26 cellular contexts compared by ENCODE assay signal in genomic region chr5:168808217-168808616, GRCh38.
"Had no signal": no experiment of that assay in that cellular context is flagged by ENCODE, and none has a peak within 500 bp of the region (broad histone marks: within the 10 kb centered on the region; RNA-seq: fewer than 3 reads in every experiment).

No MANE protein-coding gene starts in this region.

- H3K4me1 Mint-ChIP-seq: activated CD4-positive, alpha-beta T cell treated with anti-CD3 and anti-CD28 coated beads, Interleukin-2, amount 10 ng/mL, durations not matched to agents 24 days and 14 days; activated naive CD4-positive, alpha-beta T cell treated with anti-CD3 and anti-CD28 coated beads, Interleukin-2, amount 50 U/mL, for 24 hours; activated naive CD8-positive, alpha-beta T cell treated with anti-CD3 and anti-CD28 coated beads, Interleukin-2, amount 10 ng/mL, durations not matched to agents 7 days and 5 days had no signal

- H3K4me3 Mint-ChIP-seq: activated CD4-positive, alpha-beta T cell treated with anti-CD3 and anti-CD28 coated beads, Interleukin-2, amount 10 ng/mL, durations not matched to agents 24 days and 14 days; activated CD8-positive, alpha-beta T cell treated with anti-CD3 and anti-CD28 coated beads, Interleukin-2, amount 10 ng/mL, durations not matched to agents 7 days and 5 days; activated naive CD4-positive, alpha-beta T cell treated with anti-CD3 and anti-CD28 coated beads, Interleukin-2, amount 50 U/mL, for 24 hours; activated naive CD8-positive, alpha-beta T cell treated with anti-CD3 and anti-CD28 coated beads, Interleukin-2, amount 10 ng/mL, durations not matched to agents 7 days and 5 days; activated T-cell treated with anti-CD3 and anti-CD28 coated beads, Interleukin-2, amount 50 U/mL, for 24 hours had no signal

- H3K9me3 ChIP-seq: ascending aorta, colonic mucosa, SJCRH30 had no signal

- H3K4me3 ChIP-seq: ascending aorta, colonic mucosa, SJCRH30, SK-N-MC had no signal

- FAIRE-seq: TTC549 had no signal

- DNase-seq: activated CD4-positive, alpha-beta T cell treated with anti-CD3 and anti-CD28 coated beads, Interleukin-2, amount 10 ng/mL, durations not matched to agents 24 days and 14 days; activated CD4-positive, alpha-beta T cell treated with anti-CD3 and anti-CD28 coated beads, Interleukin-2, amount 50 U/mL, for 4 hours; activated CD8-positive, alpha-beta T cell treated with anti-CD3 and anti-CD28 coated beads, Interleukin-2, amount 10 ng/mL, durations not matched to agents 7 days and 5 days; activated gamma-delta T cell; activated naive CD4-positive, alpha-beta T cell treated with Interleukin-2 at 50 U/mL for 16 hours; activated naive CD8-positive, alpha-beta T cell treated with anti-CD3 and anti-CD28 coated beads, Interleukin-2, amount 10 ng/mL, durations not matched to agents 7 days and 5 days; activated T-cell treated with anti-CD3 and anti-CD28 coated beads, Interleukin-2, amount 50 U/mL, for 24 hours; amygdala; brain microvascular endothelial cell; central memory CD4-positive, alpha-beta T cell; colonic mucosa; NCI-H1105; NCI-H1417 treated with DMSO at 0.1 percent for 48 hours; NCI-H187 treated with DMSO at 0.1 percent for 48 hours; NCI-H2081; NCI-H345; NCI-H524 treated with DMSO at 0.1 percent for 48 hours; SHP77; SJCRH30; T1000 had no signal

- H3K36me3 ChIP-seq: brain microvascular endothelial cell, colonic mucosa, SJCRH30 had no signal

- H3K27ac ChIP-seq: brain microvascular endothelial cell, colonic mucosa, SJCRH30, SK-N-MC had no signal

- H3K27ac Mint-ChIP-seq: activated CD4-positive, alpha-beta T cell treated with anti-CD3 and anti-CD28 coated beads, Interleukin-2, amount 10 ng/mL, durations not matched to agents 24 days and 14 days; activated CD8-positive, alpha-beta T cell treated with anti-CD3 and anti-CD28 coated beads, Interleukin-2, amount 10 ng/mL, durations not matched to agents 7 days and 5 days; activated naive CD4-positive, alpha-beta T cell treated with anti-CD3 and anti-CD28 coated beads, Interleukin-2, amount 50 U/mL, for 24 hours; activated naive CD8-positive, alpha-beta T cell treated with anti-CD3 and anti-CD28 coated beads, Interleukin-2, amount 10 ng/mL, durations not matched to agents 7 days and 5 days; activated T-cell treated with anti-CD3 and anti-CD28 coated beads, Interleukin-2, amount 50 U/mL, for 24 hours; activated T-helper 2 cell treated with anti-CD3 and anti-CD28 coated beads, Interferon-gamma antibody, Interleukin-2, Interleukin-4, amounts not matched to agents 10 μg/mL and 5 μg/mL and 100 μg/mL, durations not matched to agents 14 hours and 24 hours and 36 hours had no signal

- H3K9me3 Mint-ChIP-seq: activated CD4-positive, alpha-beta T cell treated with anti-CD3 and anti-CD28 coated beads, Interleukin-2, amount 10 ng/mL, durations not matched to agents 24 days and 14 days; activated naive CD4-positive, alpha-beta T cell treated with anti-CD3 and anti-CD28 coated beads, Interleukin-2, amount 50 U/mL, for 24 hours; activated naive CD8-positive, alpha-beta T cell treated with anti-CD3 and anti-CD28 coated beads, Interleukin-2, amount 10 ng/mL, durations not matched to agents 7 days and 5 days; activated T-cell treated with anti-CD3 and anti-CD28 coated beads, Interleukin-2, amount 50 U/mL, for 24 hours; activated T-helper 2 cell treated with anti-CD3 and anti-CD28 coated beads, Interferon-gamma antibody, Interleukin-2, Interleukin-4, amounts not matched to agents 10 μg/mL and 5 μg/mL and 100 μg/mL, durations not matched to agents 14 hours and 24 hours and 36 hours had no signal

- ATAC-seq: activated CD8-positive, alpha-beta T cell treated with anti-CD3 and anti-CD28 coated beads, Interleukin-2, amount 10 ng/mL, durations not matched to agents 7 days and 5 days; Panc1 had no signal

- H3K27me3 ChIP-seq: ascending aorta, brain microvascular endothelial cell, colonic mucosa, SJCRH30 had no signal

- H3K4me1 ChIP-seq: colonic mucosa, SJCRH30 had no signal

- H3K36me3 Mint-ChIP-seq: activated naive CD4-positive, alpha-beta T cell treated with anti-CD3 and anti-CD28 coated beads, Interleukin-2, amount 50 U/mL, for 24 hours; activated naive CD8-positive, alpha-beta T cell treated with anti-CD3 and anti-CD28 coated beads, Interleukin-2, amount 10 ng/mL, durations not matched to agents 7 days and 5 days had no signal
